ENCODE assay signal across 7 cellular contexts in the genomic region with DNA sequence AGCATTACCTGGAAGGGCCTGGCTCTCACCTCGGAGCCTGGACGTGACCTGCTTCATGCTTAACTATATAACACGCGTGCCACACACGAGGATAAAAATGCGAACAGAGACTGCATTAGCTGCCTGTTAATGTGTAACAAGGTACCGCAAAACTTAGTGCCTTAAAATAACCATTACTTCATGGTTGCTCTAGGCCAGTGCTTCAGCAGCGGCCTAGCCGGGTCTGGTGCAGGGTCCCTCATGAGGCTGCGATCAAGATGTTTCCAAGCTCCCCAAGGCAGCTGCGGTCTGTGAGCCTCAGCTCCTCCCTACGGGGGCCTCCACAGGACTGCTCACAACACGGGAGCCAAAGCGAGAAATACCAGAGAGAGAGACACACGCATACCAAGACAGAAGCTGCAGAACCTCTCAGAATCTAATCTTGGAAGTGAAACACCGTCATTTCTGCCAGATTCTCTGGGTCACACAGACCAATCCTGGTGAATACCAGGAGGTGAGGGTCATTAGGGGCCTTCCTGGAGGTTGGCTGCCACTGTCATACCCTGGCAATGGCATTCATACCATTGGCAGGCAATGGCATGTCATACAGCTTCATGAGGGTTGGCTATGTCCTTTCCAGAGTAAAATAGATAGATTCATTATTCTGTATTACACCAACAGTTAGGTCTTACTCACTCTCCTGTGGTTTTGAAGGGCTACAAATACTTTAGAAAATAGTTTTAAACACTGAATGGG.
DNase-seq lines count a peak whose midpoint lies in the region; ATAC-seq and TF ChIP-seq lines count a peak whose summit lies in the region.

No MANE protein-coding gene starts in this region.

- H3K27ac Mint-ChIP-seq in IgD-negative memory B cell, result peak overlapping the region in 1 of 3 donors; percentile 86
- peak overlapping the region; percentile 94 for H3K27ac Mint-ChIP-seq in stimulated activated effector memory CD8-positive, alpha-beta T cell treated with anti-CD3 and anti-CD28 coated beads, Interleukin-12 subunit alpha, Interleukin-12 subunit beta, amount 100 ng/mL, for 72 hours

- DNase-seq in fibroblast of pulmonary artery (ENCODE audit: low read depth), result peak; percentile 62
- DNase-seq in stimulated activated effector memory CD8-positive, alpha-beta T cell treated with anti-CD3 and anti-CD28 coated beads, Interleukin-12 subunit alpha, Interleukin-12 subunit beta, amount 100 ng/mL, for 72 hours (ENCODE audit: low spot score in 2 of 2), result peak in 1 of 2 donors; percentile 76
- no peak for DNase-seq in lower leg skin (ENCODE audit: low spot score in 2 of 2)
- no peak for DNase-seq in globus pallidus (ENCODE audit: low spot score)
- DNase-seq in foreskin melanocyte, result no peak

- peak overlapping the region in 3 of 4 donors; percentile 7 to 86 (median 39) for H3K4me3 Mint-ChIP-seq in IgD-negative memory B cell
- H3K4me3 Mint-ChIP-seq in stimulated activated effector memory CD8-positive, alpha-beta T cell treated with anti-CD3 and anti-CD28 coated beads, Interleukin-12 subunit alpha, Interleukin-12 subunit beta, amount 100 ng/mL, for 72 hours, result peak overlapping the region; percentile 69

- peaks cover 24 to 41% (median 39%) of the 10 kb centered on the region in 3 donors for H3K4me1 Mint-ChIP-seq in IgD-negative memory B cell
- peaks cover 87% of the 10 kb centered on the region for H3K4me1 Mint-ChIP-seq in stimulated activated effector memory CD8-positive, alpha-beta T cell treated with anti-CD3 and anti-CD28 coated beads, Interleukin-12 subunit alpha, Interleukin-12 subunit beta, amount 100 ng/mL, for 72 hours

- peaks cover 34% of the 10 kb centered on the region for H3K36me3 Mint-ChIP-seq in IgD-negative memory B cell
- peaks cover 31% of the 10 kb centered on the region for H3K36me3 Mint-ChIP-seq in stimulated activated effector memory CD8-positive, alpha-beta T cell treated with anti-CD3 and anti-CD28 coated beads, Interleukin-12 subunit alpha, Interleukin-12 subunit beta, amount 100 ng/mL, for 72 hours

- 86% methylated on average over 16 of the region's 16 CpGs for WGBS in lower leg skin, 2 donors

- intact Hi-C loops in lower leg skin (cut with DNase I; ENCODE audit: low total_unique reads), result no loop called here

- peaks cover 6 to 12% (median 7%) of the 10 kb centered on the region in 3 donors for H3K9me3 Mint-ChIP-seq in IgD-negative memory B cell
- peaks cover 10% of the 10 kb centered on the region for H3K9me3 Mint-ChIP-seq in stimulated activated effector memory CD8-positive, alpha-beta T cell treated with anti-CD3 and anti-CD28 coated beads, Interleukin-12 subunit alpha, Interleukin-12 subunit beta, amount 100 ng/mL, for 72 hours

- no peak for TF ChIP-seq CTCF in fibroblast of pulmonary artery (IDR thresholded peaks at IDR 0.05; ENCODE audit: low read length, missing control alignments)
- no peak for TF ChIP-seq CTCF in lower leg skin (IDR thresholded peaks at IDR 0.05)

- H3K4me3 ChIP-seq in fibroblast of pulmonary artery (replicated peaks; ENCODE audit: low read depth, low read length) (no peak overlapping the region), lower leg skin (ENCODE audit: low read depth, poor library complexity, severe bottlenecking) (no peak overlapping the region)

- ATAC-seq in GM19452 (IDR thresholded peaks at IDR 0.05; ENCODE audit: unreplicated experiment), result peak; percentile 57
- ATAC-seq in stimulated activated effector memory CD8-positive, alpha-beta T cell treated with anti-CD3 and anti-CD28 coated beads, Interleukin-12 subunit alpha, Interleukin-12 subunit beta, amount 100 ng/mL, for 72 hours, result peak; percentile 5

- H3K27me3 Mint-ChIP-seq in IgD-negative memory B cell, result no peaks in the 10 kb centered on the region

- no peak for TF ChIP-seq POLR2A in lower leg skin (IDR thresholded peaks at IDR 0.05)
